8 cellular contexts compared by ENCODE assay signal in genomic region chr6:167828325-167828956, GRCh38. TPM values are rescaled to one million over a fixed set of nuclear protein-coding genes. Genes with fewer than 3 reads are reported as not detected.
DNase-seq lines count a peak whose midpoint lies in the region; ATAC-seq, FAIRE-seq and TF ChIP-seq lines count a peak whose summit lies in the region.

No MANE protein-coding gene starts in this region.

- H2AFZ ChIP-seq in keratinocyte (ENCODE audit: control insufficient read depth, low read length), result no peak overlapping the region

- peaks cover 47% of the 10 kb centered on the region for H3K4me1 ChIP-seq in keratinocyte (ENCODE audit: control insufficient read depth, extremely low read depth, insufficient read depth, low read length)
- H3K4me1 ChIP-seq in tibial artery, result peaks cover 0 to 23% (median 20%) of the 10 kb centered on the region in 4 donors

- ATAC-seq in activated T-cell treated with anti-CD3 and anti-CD28 coated beads, Interleukin-2, amount 50 U/mL, for 72 hours (replicated peaks in 1 of 2), result no peak
- ATAC-seq in activated CD8-positive, alpha-beta T cell treated with anti-CD3 and anti-CD28 coated beads, Interleukin-2, amount 10 ng/mL, durations not matched to agents 7 days and 5 days, result no peak
- ATAC-seq in HG02642 (IDR thresholded peaks at IDR 0.05; ENCODE audit: poor library complexity, unreplicated experiment), result no peak

- peaks cover 57% of the 10 kb centered on the region for H3K79me2 ChIP-seq in keratinocyte (ENCODE audit: control insufficient read depth, insufficient read depth, low read length)

- peak overlapping the region; percentile 85 for H3K9ac ChIP-seq in keratinocyte (ENCODE audit: control insufficient read depth, extremely low read depth, insufficient read depth, low read length)

- peaks cover 5% of the 10 kb centered on the region for H3K9me1 ChIP-seq in keratinocyte (ENCODE audit: control insufficient read depth, extremely low read depth, insufficient read depth, low read length)

- no peak for DNase-seq in activated T-cell treated with anti-CD3 and anti-CD28 coated beads, Interleukin-2, amount 50 U/mL, for 72 hours
- no peak for DNase-seq in activated T-cell treated with anti-CD3 and anti-CD28 coated beads, Interleukin-2, amount 50 U/mL, for 48 hours
- DNase-seq in activated CD8-positive, alpha-beta T cell treated with anti-CD3 and anti-CD28 coated beads, Interleukin-2, amount 10 ng/mL, durations not matched to agents 7 days and 5 days, result no peak
- DNase-seq in keratinocyte (ENCODE audit: low read depth, low spot score), result no peak
- no peak for DNase-seq in tibial artery
- DNase-seq in SHP77 (lab: John Stamatoyannopoulos, UW), result no peak
- no peak for DNase-seq in stimulated activated naive CD4-positive, alpha-beta T cell (lab: John Stamatoyannopoulos, UW)

- H3K9me3 Mint-ChIP-seq in activated T-cell treated with anti-CD3 and anti-CD28 coated beads, Interleukin-2, amount 50 U/mL, for 72 hours, result no peaks in the 10 kb centered on the region
- H3K9me3 Mint-ChIP-seq in activated CD8-positive, alpha-beta T cell treated with anti-CD3 and anti-CD28 coated beads, Interleukin-2, amount 10 ng/mL, durations not matched to agents 7 days and 5 days (ENCODE audit: insufficient read depth), result no peaks in the 10 kb centered on the region

- no peak for TF ChIP-seq CTCF in keratinocyte (optimal IDR thresholded peaks at IDR 0.05 in 1 of 3, IDR thresholded peaks at IDR 0.05 in 1 of 3, conservative IDR thresholded peaks at IDR 0.05 in 1 of 3; ENCODE audit: extremely low read depth in 1 of 3, insufficient read depth in 2 of 3, low read length in 3 of 3)
- TF ChIP-seq CTCF in tibial artery (IDR thresholded peaks at IDR 0.05), result no peak

- H3K9me3 ChIP-seq in keratinocyte (ENCODE audit: control insufficient read depth, low read depth, low read length) (no peaks in the 10 kb centered on the region), tibial artery (no peaks in the 10 kb centered on the region)

- H3K4me1 Mint-ChIP-seq in activated T-cell treated with anti-CD3 and anti-CD28 coated beads, Interleukin-2, amount 50 U/mL, for 72 hours (ENCODE audit: low read depth), result peaks cover 49% of the 10 kb centered on the region
- peaks cover 54% of the 10 kb centered on the region for H3K4me1 Mint-ChIP-seq in activated CD8-positive, alpha-beta T cell treated with anti-CD3 and anti-CD28 coated beads, Interleukin-2, amount 10 ng/mL, durations not matched to agents 7 days and 5 days (ENCODE audit: low read depth)

- peaks cover 3 to 10% of the 10 kb centered on the region in 2 donors for H3K36me3 Mint-ChIP-seq in activated T-cell treated with anti-CD3 and anti-CD28 coated beads, Interleukin-2, amount 50 U/mL, for 72 hours (ENCODE audit: insufficient read depth in 2 of 2)
- H3K36me3 Mint-ChIP-seq in activated CD8-positive, alpha-beta T cell treated with anti-CD3 and anti-CD28 coated beads, Interleukin-2, amount 10 ng/mL, durations not matched to agents 7 days and 5 days (ENCODE audit: low read depth), result peaks cover 7% of the 10 kb centered on the region

- peaks cover 73% of the 10 kb centered on the region for H3K27me3 Mint-ChIP-seq in activated T-cell treated with anti-CD3 and anti-CD28 coated beads, Interleukin-2, amount 50 U/mL, for 72 hours (ENCODE audit: low read depth)
- peaks cover 53% of the 10 kb centered on the region for H3K27me3 Mint-ChIP-seq in activated CD8-positive, alpha-beta T cell treated with anti-CD3 and anti-CD28 coated beads, Interleukin-2, amount 10 ng/mL, durations not matched to agents 7 days and 5 days (ENCODE audit: low read depth)

- H3K4me3 ChIP-seq in keratinocyte (ENCODE audit: control insufficient read depth in 2 of 3, extremely low read depth in 1 of 3, insufficient read depth in 2 of 3, low read depth in 1 of 3, low read length in 3 of 3) (peak overlapping the region; percentile 66 to 91 (median 86)), tibial artery (peak overlapping the region; percentile 58 to 82)

- dilution Hi-C loops in keratinocyte (cut with MboI; ENCODE audit: extremely low pct_ligation_motif_present, low sequenced_read_pairs), result no loop called here

- no peaks in the 10 kb centered on the region for H3K27me3 ChIP-seq in keratinocyte (ENCODE audit: control insufficient read depth, extremely low read depth, insufficient read depth, low read length)
- H3K27me3 ChIP-seq in tibial artery, result no peaks in the 10 kb centered on the region

- intact Hi-C loops in tibial artery (cut with DNase I; ENCODE audit: low total_unique reads), result no loop called here

- CTCF ChIA-PET in activated CD8-positive, alpha-beta T cell treated with anti-CD3 and anti-CD28 coated beads, Interleukin-2, amount 10 ng/mL, durations not matched to agents 7 days and 5 days (lab: Charles Lee), result interaction anchor here (1.0 to 1.5 kb wide), 4 partner anchors 14 to 342 kb away, joined by 3 to 4 read pairs (median 3); no protein-coding TSS in a partner anchor

- H4K20me1 ChIP-seq in keratinocyte (ENCODE audit: control insufficient read depth, extremely low read depth, insufficient read depth, low read length), result peaks cover 3% of the 10 kb centered on the region

- peak overlapping the region; percentile 14 for H3K27ac Mint-ChIP-seq in activated T-cell treated with anti-CD3 and anti-CD28 coated beads, Interleukin-2, amount 50 U/mL, for 72 hours
- no peak overlapping the region for H3K27ac Mint-ChIP-seq in activated CD8-positive, alpha-beta T cell treated with anti-CD3 and anti-CD28 coated beads, Interleukin-2, amount 10 ng/mL, durations not matched to agents 7 days and 5 days

- no peaks in the 10 kb centered on the region for H3K36me3 ChIP-seq in keratinocyte (ENCODE audit: control insufficient read depth in 2 of 2, extremely low read depth in 1 of 2, insufficient read depth in 2 of 2, low read length in 2 of 2)
- no peaks in the 10 kb centered on the region for H3K36me3 ChIP-seq in tibial artery

- no peak for FAIRE-seq in keratinocyte (lab: Jason Lieb, UNC)

- peak overlapping the region; percentile 87 for H3K27ac ChIP-seq in keratinocyte (ENCODE audit: control insufficient read depth, insufficient read depth, low read length)
- peak overlapping the region in 1 of 2 donors; percentile 59 for H3K27ac ChIP-seq in tibial artery

- peak overlapping the region; percentile 84 to 90 for H3K4me3 Mint-ChIP-seq in activated T-cell treated with anti-CD3 and anti-CD28 coated beads, Interleukin-2, amount 50 U/mL, for 72 hours
- peak overlapping the region; percentile 81 for H3K4me3 Mint-ChIP-seq in activated CD8-positive, alpha-beta T cell treated with anti-CD3 and anti-CD28 coated beads, Interleukin-2, amount 10 ng/mL, durations not matched to agents 7 days and 5 days

- POLR2A ChIA-PET in activated CD8-positive, alpha-beta T cell treated with anti-CD3 and anti-CD28 coated beads, Interleukin-2, amount 10 ng/mL, durations not matched to agents 7 days and 5 days (lab: Charles Lee), result no interaction called here

- H3K4me2 ChIP-seq in keratinocyte (ENCODE audit: control insufficient read depth, extremely low read depth, insufficient read depth, low read depth, low read length), result peak overlapping the region; percentile 93

RNA-seq across cellular contexts. Expression of gene AFDN, which starts 1.7 kb away (rescaled TPM):
- 10 to 100 TPM; 21.6 to 31.9 TPM for total RNA-seq in activated T-cell treated with anti-CD3 and anti-CD28 coated beads, Interleukin-2, amount 50 U/mL, for 72 hours
- total RNA-seq in activated CD8-positive, alpha-beta T cell treated with anti-CD3 and anti-CD28 coated beads, Interleukin-2, amount 10 ng/mL, durations not matched to agents 7 days and 5 days, result 10 to 100 TPM; 20.9 to 24.2 TPM
- polyA plus RNA-seq in keratinocyte, result 36.4 to 46.5 TPM (median 40.7 TPM) in 3 replicates
- polyA plus RNA-seq in keratinocyte (2011; ENCODE audit: low read depth), result 289 TPM
- 23.4 and 24.1 TPM in 2 replicates for polyA plus RNA-seq in keratinocyte (2011; cell fraction: cytosol; rRNA removed)
- polyA plus RNA-seq in keratinocyte (2011; cell fraction: nucleus; rRNA removed), result 96.3 and 122 TPM in 2 replicates
- polyA plus RNA-seq in keratinocyte (2012; ENCODE audit: low replicate concordance), result 46.0 and 83.8 TPM in 2 replicates
- 42.2 to 120 TPM (median 58.9 TPM) in 3 replicates for polyA minus RNA-seq in keratinocyte
- polyA minus RNA-seq in keratinocyte (2011; cell fraction: cytosol; rRNA and poly(A)+ RNA removed), result 37.8 TPM
- 119 and 181 TPM in 2 replicates for polyA minus RNA-seq in keratinocyte (2011; cell fraction: nucleus; rRNA and poly(A)+ RNA removed)
